In genomic region chr13:27978301-27978968, GRCh38 we compare ENCODE assay signal across 20 cellular contexts. TPM values are rescaled to one million over a fixed set of nuclear protein-coding genes. Genes with fewer than 3 reads are reported as not detected.
DNase-seq lines count a peak whose midpoint lies in the region; ATAC-seq, FAIRE-seq and TF ChIP-seq lines count a peak whose summit lies in the region.
"Had no signal": no experiment of that assay in that cellular context is flagged by ENCODE, and none has a peak within 500 bp of the region (broad histone marks: within the 10 kb centered on the region; RNA-seq: fewer than 3 reads in every experiment).

No MANE protein-coding gene starts in this region.

- H3K9me3 Mint-ChIP-seq in activated naive CD8-positive, alpha-beta T cell treated with anti-CD3 and anti-CD28 coated beads, Interleukin-2, amount 10 ng/mL, durations not matched to agents 7 days and 5 days, result no peaks in the 10 kb centered on the region
- H3K9me3 Mint-ChIP-seq: natural killer cell treated with Interleukin-12 subunit alpha and Interleukin-12 subunit beta and Interleukin-15 and Interleukin-18, amount 100 ng/mL, for 72 hours had no signal

- no peak for ATAC-seq in activated naive CD8-positive, alpha-beta T cell treated with anti-CD3 and anti-CD28 coated beads, Interleukin-2, amount 10 ng/mL, durations not matched to agents 7 days and 5 days (ENCODE audit: low read depth)
- ATAC-seq in HepG2 (no peak), HG03442 (IDR thresholded peaks at IDR 0.05; ENCODE audit: unreplicated experiment) (no peak)
- ATAC-seq: left cardiac atrium; natural killer cell treated with Interleukin-12 subunit alpha and Interleukin-12 subunit beta and Interleukin-15 and Interleukin-18, amount 100 ng/mL, for 72 hours had no signal

- DNase-seq in activated effector memory CD4-positive, alpha-beta T cell treated with anti-CD3 and anti-CD28 coated beads, Interleukin-2, amount 50 U/mL, for 16 hours, result peak; percentile 31
- no peak for DNase-seq in activated effector memory CD4-positive, alpha-beta T cell treated with Interleukin-2 at 50 U/mL for 16 hours
- DNase-seq in activated naive CD8-positive, alpha-beta T cell treated with anti-CD3 and anti-CD28 coated beads, Interleukin-2, amount 10 ng/mL, durations not matched to agents 7 days and 5 days, result no peak
- peak in 1 of 2 donors; percentile 67 for DNase-seq in suprapubic skin (ENCODE audit: low spot score in 2 of 2)
- no peak for DNase-seq in NCI-H1105 (lab: John Stamatoyannopoulos, UW)
- DNase-seq in HepG2 (ENCODE audit: low spot score), result no peak
- DNase-seq: activated CD4-positive, alpha-beta T cell treated with anti-CD3 and anti-CD28 coated beads for 4 hours; left cardiac atrium; NCI-H187; NCI-H748 treated with DMSO at 0.1 percent for 48 hours; thyroid gland had no signal

- no peak for TF ChIP-seq EP300 in suprapubic skin (IDR thresholded peaks at IDR 0.05)
- TF ChIP-seq EP300 in HepG2 (IDR thresholded peaks at IDR 0.05; ENCODE audit: low read depth in 2 of 2, low read length in 2 of 2), result no peak
- no peak for TF ChIP-seq EP300 in HepG2 (CRISPR knock-in tag; IDR thresholded peaks at IDR 0.05; ENCODE audit: borderline replicate concordance)

- intact Hi-C loops in HepG2 (cut with micrococcal nuclease; ENCODE audit: unreplicated experiment), result no loop called here

- no peaks in the 10 kb centered on the region for H3K9me3 ChIP-seq in mucosa of rectum (ENCODE audit: control insufficient read depth in 2 of 2, low read length in 2 of 2)
- H3K9me3 ChIP-seq in suprapubic skin, result no peaks in the 10 kb centered on the region
- H3K9me3 ChIP-seq in HepG2 (ENCODE audit: low read length), result no peaks in the 10 kb centered on the region
- H3K9me3 ChIP-seq: thyroid gland had no signal

- in situ Hi-C loops in HepG2 (cut with HindIII; ENCODE audit: extremely low pct_ligation_motif_present, low pct_unique_long_range_greater_than_20kb), result loop anchor here (10.0 to 25.0 kb wide), 2 partner anchors 491 to 614 kb away; no protein-coding TSS in a partner anchor

- H4K20me1 ChIP-seq in HepG2 (ENCODE audit: insufficient read depth, low read length), result no peaks in the 10 kb centered on the region

- H3K79me2 ChIP-seq in HepG2 (ENCODE audit: insufficient read depth, low read length), result no peaks in the 10 kb centered on the region

- CTCF ChIA-PET in HepG2 (lab: Yijun Ruan, JAX; ENCODE audit: low intra/inter-chr PET ratio, low total read pairs), result no interaction called here

- H3K27me3 Mint-ChIP-seq in activated naive CD8-positive, alpha-beta T cell treated with anti-CD3 and anti-CD28 coated beads, Interleukin-2, amount 10 ng/mL, durations not matched to agents 7 days and 5 days, result peaks cover 88% of the 10 kb centered on the region

- TF ChIP-seq RAD21 in HepG2 (CRISPR knock-in tag; IDR thresholded peaks at IDR 0.05), result no peak

- TF ChIP-seq CTCF in suprapubic skin (IDR thresholded peaks at IDR 0.05) (no peak), HepG2 (CRISPR knock-in tag; IDR thresholded peaks at IDR 0.05) (no peak)

- peak overlapping the region; percentile 78 to 88 for H3K4me3 ChIP-seq in mucosa of rectum (ENCODE audit: low read length in 2 of 2)
- H3K4me3 ChIP-seq in suprapubic skin, result peak overlapping the region; percentile 20
- no peak overlapping the region for H3K4me3 ChIP-seq in HepG2 (replicated peaks in 1 of 3; ENCODE audit: insufficient read depth in 1 of 3, low read depth in 2 of 3, low read length in 3 of 3)
- H3K4me3 ChIP-seq: cardiac muscle cell, thyroid gland had no signal

- H3K4me1 ChIP-seq in mucosa of rectum (ENCODE audit: control insufficient read depth in 2 of 2, insufficient read depth in 2 of 2, low read length in 2 of 2) (peaks cover 4 to 35% of the 10 kb centered on the region in 2 donors), suprapubic skin (peaks cover 36% of the 10 kb centered on the region), HepG2 (ENCODE audit: insufficient read depth, low read length) (peaks cover 13% of the 10 kb centered on the region)

- H2AFZ ChIP-seq in HepG2 (ENCODE audit: low read length), result no peak overlapping the region

- peak overlapping the region; percentile 46 for H3K27ac Mint-ChIP-seq in activated naive CD8-positive, alpha-beta T cell treated with anti-CD3 and anti-CD28 coated beads, Interleukin-2, amount 10 ng/mL, durations not matched to agents 7 days and 5 days
- H3K27ac Mint-ChIP-seq: natural killer cell treated with Interleukin-12 subunit alpha and Interleukin-12 subunit beta and Interleukin-15 and Interleukin-18, amount 100 ng/mL, for 72 hours had no signal

- H3K36me3 Mint-ChIP-seq in activated naive CD8-positive, alpha-beta T cell treated with anti-CD3 and anti-CD28 coated beads, Interleukin-2, amount 10 ng/mL, durations not matched to agents 7 days and 5 days, result no peaks in the 10 kb centered on the region
- H3K36me3 Mint-ChIP-seq: natural killer cell treated with Interleukin-12 subunit alpha and Interleukin-12 subunit beta and Interleukin-15 and Interleukin-18, amount 100 ng/mL, for 72 hours had no signal

- FAIRE-seq in HepG2 (lab: Jason Lieb, UNC), result no peak

- H3K4me3 Mint-ChIP-seq in activated naive CD8-positive, alpha-beta T cell treated with anti-CD3 and anti-CD28 coated beads, Interleukin-2, amount 10 ng/mL, durations not matched to agents 7 days and 5 days, result no peak overlapping the region
- H3K4me3 Mint-ChIP-seq: natural killer cell treated with Interleukin-12 subunit alpha and Interleukin-12 subunit beta and Interleukin-15 and Interleukin-18, amount 100 ng/mL, for 72 hours had no signal

- BruUV-seq in HepG2 (replicated peaks; lab: Mats Ljungman, UMichigan), result no TSS peak

- no peak overlapping the region for H3K4me2 ChIP-seq in HepG2 (ENCODE audit: low read depth, low read length)

- peaks cover 16% of the 10 kb centered on the region for H3K4me1 Mint-ChIP-seq in activated naive CD8-positive, alpha-beta T cell treated with anti-CD3 and anti-CD28 coated beads, Interleukin-2, amount 10 ng/mL, durations not matched to agents 7 days and 5 days

- POLR2A ChIA-PET in activated naive CD8-positive, alpha-beta T cell treated with anti-CD3 and anti-CD28 coated beads, Interleukin-2, amount 10 ng/mL, durations not matched to agents 7 days and 5 days (lab: Charles Lee), result no interaction called here
- POLR2A ChIA-PET in HepG2 (lab: Yijun Ruan, JAX), result no interaction called here

- H3K36me3 ChIP-seq in mucosa of rectum (ENCODE audit: control insufficient read depth in 2 of 2, insufficient read depth in 2 of 2, low read length in 2 of 2) (no peaks in the 10 kb centered on the region), suprapubic skin (no peaks in the 10 kb centered on the region), HepG2 (replicated peaks in 1 of 2; ENCODE audit: control insufficient read depth in 1 of 2, insufficient read depth in 2 of 2, low read length in 2 of 2) (no peaks in the 10 kb centered on the region)
- H3K36me3 ChIP-seq: cardiac muscle cell, thyroid gland had no signal

- TF ChIP-seq POLR2A in suprapubic skin (IDR thresholded peaks at IDR 0.05) (no peak), HepG2 (IDR thresholded peaks at IDR 0.05; ENCODE audit: insufficient read depth in 1 of 2, low read depth in 2 of 2, low read length in 2 of 2) (no peak)

- H3K27me3 ChIP-seq in mucosa of rectum (ENCODE audit: control insufficient read depth in 2 of 2, insufficient read depth in 2 of 2, low read length in 2 of 2) (peaks cover 22 to 23% of the 10 kb centered on the region in 2 donors), suprapubic skin (peaks cover 100% of the 10 kb centered on the region), HepG2 (ENCODE audit: control insufficient read depth in 1 of 2, insufficient read depth in 2 of 2, low read length in 2 of 2) (peaks cover 10 to 65% of the 10 kb centered on the region in 2 experiments)

- 0% methylated on average over 8 of the region's 65 CpGs for WGBS in suprapubic skin
- WGBS in HepG2 (ENCODE audit: low lambda C conversion rate), result 39% methylated on average over 24 of the region's 65 CpGs

- H3K27ac ChIP-seq in mucosa of rectum (ENCODE audit: low read depth in 2 of 2, low read length in 2 of 2) (peak overlapping the region; percentile 91 to 95), suprapubic skin (no peak overlapping the region), HepG2 (ENCODE audit: extremely low read length, insufficient read depth, low read length) (no peak overlapping the region)
- H3K27ac ChIP-seq: cardiac muscle cell, epithelial cell of prostate, thyroid gland had no signal

- H3K9ac ChIP-seq in mucosa of rectum (ENCODE audit: low read depth in 1 of 2, low read length in 2 of 2) (peak overlapping the region; percentile 93 to 94), HepG2 (ENCODE audit: insufficient read depth, low read depth, low read length) (no peak overlapping the region)

RNA-seq across cellular contexts. Expression of gene CDX2, which starts 9.3 kb away (rescaled TPM):
- total RNA-seq in activated naive CD8-positive, alpha-beta T cell treated with anti-CD3 and anti-CD28 coated beads, Interleukin-2, amount 10 ng/mL, durations not matched to agents 7 days and 5 days, result not detected
- total RNA-seq in suprapubic skin (not detected), HepG2 (2016; rRNA removed; fragmentation: Illumina TruSeq; extraction: Trizol) (0.04 TPM in 1 of 2 replicates, not detected in the other)
- total RNA-seq in HepG2 (2016; cell fraction: cytosol; rRNA removed; fragmentation: Illumina TruSeq; extraction: Trizol; ENCODE audit: low read depth), result 0.09 TPM in 1 of 2 replicates, not detected in the other
- 0.04 TPM in 1 of 2 replicates, not detected in the other for total RNA-seq in HepG2 (2016; cell fraction: insoluble cytoplasmic fraction; rRNA removed; fragmentation: Illumina TruSeq; extraction: Trizol)
- total RNA-seq in HepG2 (2016; cell fraction: membrane; rRNA removed; fragmentation: Illumina TruSeq; extraction: Trizol), result 0.14 and 0.25 TPM in 2 replicates
- total RNA-seq in HepG2 (2016; cell fraction: nucleus; rRNA removed; fragmentation: Illumina TruSeq; extraction: Trizol), result not detected in 2 replicates
- not detected in 2 replicates for polyA plus RNA-seq in HepG2 (2011; rRNA removed)
- polyA plus RNA-seq in HepG2 (2011; cell fraction: cytosol; rRNA removed), result not detected in 2 replicates
- polyA plus RNA-seq in HepG2 (2011; cell fraction: nucleus; rRNA removed), result 0.27 TPM in 1 of 2 replicates, not detected in the other
- not detected in 2 replicates for polyA plus RNA-seq in HepG2 (2012)
- polyA plus RNA-seq in HepG2 (2016; cell fraction: cytosol; fragmentation: Illumina TruSeq; extraction: Trizol; ENCODE audit: low read depth), result 0.02 and 0.08 TPM in 2 replicates
- polyA plus RNA-seq in HepG2 (2016; cell fraction: insoluble cytoplasmic fraction; fragmentation: Illumina TruSeq; extraction: Trizol; ENCODE audit: low read depth), result not detected in 2 replicates
- 0.22 TPM in 1 of 2 replicates, not detected in the other for polyA plus RNA-seq in HepG2 (2016; cell fraction: membrane; fragmentation: Illumina TruSeq; extraction: Trizol; ENCODE audit: low read depth)
- polyA plus RNA-seq in HepG2 (2016; cell fraction: nucleus; fragmentation: Illumina TruSeq; extraction: Trizol; ENCODE audit: insufficient read depth, low read depth), result not detected in 2 replicates
- polyA minus RNA-seq in HepG2 (2011; rRNA and poly(A)+ RNA removed; ENCODE audit: low replicate concordance), result not detected in 2 replicates
- polyA minus RNA-seq in HepG2 (2011; cell fraction: cytosol; rRNA and poly(A)+ RNA removed), result not detected in 2 replicates
- polyA minus RNA-seq in HepG2 (2011; cell fraction: nucleus; rRNA and poly(A)+ RNA removed), result 0.13 TPM in 1 of 2 replicates, not detected in the other
- total RNA-seq: cardiac muscle cell; glomerular endothelial cell; left cardiac atrium; LHCN-M2; natural killer cell treated with Interleukin-12 subunit alpha and Interleukin-12 subunit beta and Interleukin-15 and Interleukin-18, amount 100 ng/mL, for 72 hours; T-helper 2 cell treated with Interferon-gamma antibody and Interleukin-4, amounts not matched to agents 100 ng/mL and 5 ng/mL, for 36 hours; thyroid gland had no signal
- polyA plus RNA-seq: AG04450, cardiac muscle cell had no signal

RNA-seq across cellular contexts. Expression of gene URAD, which starts 10.1 kb away (rescaled TPM):
- total RNA-seq in activated naive CD8-positive, alpha-beta T cell treated with anti-CD3 and anti-CD28 coated beads, Interleukin-2, amount 10 ng/mL, durations not matched to agents 7 days and 5 days, result not detected
- total RNA-seq in suprapubic skin, result not detected
- not detected in 2 replicates for total RNA-seq in HepG2 (2016; rRNA removed; fragmentation: Illumina TruSeq; extraction: Trizol)
- total RNA-seq in HepG2 (2016; cell fraction: cytosol; rRNA removed; fragmentation: Illumina TruSeq; extraction: Trizol; ENCODE audit: low read depth), result not detected in 2 replicates
- total RNA-seq in HepG2 (2016; cell fraction: insoluble cytoplasmic fraction; rRNA removed; fragmentation: Illumina TruSeq; extraction: Trizol), result not detected in 2 replicates
- not detected in 2 replicates for total RNA-seq in HepG2 (2016; cell fraction: membrane; rRNA removed; fragmentation: Illumina TruSeq; extraction: Trizol)
- total RNA-seq in HepG2 (2016; cell fraction: nucleus; rRNA removed; fragmentation: Illumina TruSeq; extraction: Trizol), result not detected in 2 replicates
- not detected in 2 replicates for polyA plus RNA-seq in HepG2 (2011; rRNA removed)
- not detected in 2 replicates for polyA plus RNA-seq in HepG2 (2011; cell fraction: cytosol; rRNA removed)
- not detected in 2 replicates for polyA plus RNA-seq in HepG2 (2011; cell fraction: nucleus; rRNA removed)
- polyA plus RNA-seq in HepG2 (2012), result not detected in 2 replicates
- polyA plus RNA-seq in HepG2 (2016; cell fraction: cytosol; fragmentation: Illumina TruSeq; extraction: Trizol; ENCODE audit: low read depth), result not detected in 2 replicates
- polyA plus RNA-seq in HepG2 (2016; cell fraction: insoluble cytoplasmic fraction; fragmentation: Illumina TruSeq; extraction: Trizol; ENCODE audit: low read depth), result not detected in 2 replicates
- polyA plus RNA-seq in HepG2 (2016; cell fraction: membrane; fragmentation: Illumina TruSeq; extraction: Trizol; ENCODE audit: low read depth), result not detected in 2 replicates
- polyA plus RNA-seq in HepG2 (2016; cell fraction: nucleus; fragmentation: Illumina TruSeq; extraction: Trizol; ENCODE audit: insufficient read depth, low read depth), result not detected in 2 replicates
- polyA minus RNA-seq in HepG2 (2011; rRNA and poly(A)+ RNA removed; ENCODE audit: low replicate concordance), result not detected in 2 replicates
- not detected in 2 replicates for polyA minus RNA-seq in HepG2 (2011; cell fraction: cytosol; rRNA and poly(A)+ RNA removed)
- not detected in 2 replicates for polyA minus RNA-seq in HepG2 (2011; cell fraction: nucleus; rRNA and poly(A)+ RNA removed)
- total RNA-seq: cardiac muscle cell; glomerular endothelial cell; left cardiac atrium; LHCN-M2; natural killer cell treated with Interleukin-12 subunit alpha and Interleukin-12 subunit beta and Interleukin-15 and Interleukin-18, amount 100 ng/mL, for 72 hours; T-helper 2 cell treated with Interferon-gamma antibody and Interleukin-4, amounts not matched to agents 100 ng/mL and 5 ng/mL, for 36 hours; thyroid gland had no signal
- polyA plus RNA-seq: AG04450, cardiac muscle cell had no signal

RNA-seq across cellular contexts. Expression of gene PDX1, which starts 58.6 kb away (rescaled TPM):
- not detected for total RNA-seq in activated naive CD8-positive, alpha-beta T cell treated with anti-CD3 and anti-CD28 coated beads, Interleukin-2, amount 10 ng/mL, durations not matched to agents 7 days and 5 days
- not detected for total RNA-seq in suprapubic skin
- 0.07 TPM in 1 of 2 replicates, not detected in the other for total RNA-seq in HepG2 (2016; rRNA removed; fragmentation: Illumina TruSeq; extraction: Trizol)
- not detected in 2 replicates for total RNA-seq in HepG2 (2016; cell fraction: cytosol; rRNA removed; fragmentation: Illumina TruSeq; extraction: Trizol; ENCODE audit: low read depth)
- 0.06 and 0.12 TPM in 2 replicates for total RNA-seq in HepG2 (2016; cell fraction: insoluble cytoplasmic fraction; rRNA removed; fragmentation: Illumina TruSeq; extraction: Trizol)
- total RNA-seq in HepG2 (2016; cell fraction: membrane; rRNA removed; fragmentation: Illumina TruSeq; extraction: Trizol), result 0.09 and 0.14 TPM in 2 replicates
- not detected in 2 replicates for total RNA-seq in HepG2 (2016; cell fraction: nucleus; rRNA removed; fragmentation: Illumina TruSeq; extraction: Trizol)
- polyA plus RNA-seq in HepG2 (2011; rRNA removed), result not detected in 2 replicates
- 0.03 TPM in 1 of 2 replicates, not detected in the other for polyA plus RNA-seq in HepG2 (2011; cell fraction: cytosol; rRNA removed)
- not detected in 2 replicates for polyA plus RNA-seq in HepG2 (2011; cell fraction: nucleus; rRNA removed)
- 0.12 and 0.30 TPM in 2 replicates for polyA plus RNA-seq in HepG2 (2012)
- 0.26 and 0.31 TPM in 2 replicates for polyA plus RNA-seq in HepG2 (2016; cell fraction: cytosol; fragmentation: Illumina TruSeq; extraction: Trizol; ENCODE audit: low read depth)
- 0.61 TPM in 2 replicates for polyA plus RNA-seq in HepG2 (2016; cell fraction: insoluble cytoplasmic fraction; fragmentation: Illumina TruSeq; extraction: Trizol; ENCODE audit: low read depth)
- polyA plus RNA-seq in HepG2 (2016; cell fraction: membrane; fragmentation: Illumina TruSeq; extraction: Trizol; ENCODE audit: low read depth), result 0.36 and 0.37 TPM in 2 replicates
- 0.48 and 0.71 TPM in 2 replicates for polyA plus RNA-seq in HepG2 (2016; cell fraction: nucleus; fragmentation: Illumina TruSeq; extraction: Trizol; ENCODE audit: insufficient read depth, low read depth)
- polyA minus RNA-seq in HepG2 (2011; rRNA and poly(A)+ RNA removed; ENCODE audit: low replicate concordance), result not detected in 2 replicates
- polyA minus RNA-seq in HepG2 (2011; cell fraction: cytosol; rRNA and poly(A)+ RNA removed), result not detected in 2 replicates
- polyA minus RNA-seq in HepG2 (2011; cell fraction: nucleus; rRNA and poly(A)+ RNA removed), result 0.12 TPM in 1 of 2 replicates, not detected in the other
- total RNA-seq: cardiac muscle cell; glomerular endothelial cell; left cardiac atrium; LHCN-M2; natural killer cell treated with Interleukin-12 subunit alpha and Interleukin-12 subunit beta and Interleukin-15 and Interleukin-18, amount 100 ng/mL, for 72 hours; T-helper 2 cell treated with Interferon-gamma antibody and Interleukin-4, amounts not matched to agents 100 ng/mL and 5 ng/mL, for 36 hours; thyroid gland had no signal
- polyA plus RNA-seq: AG04450, cardiac muscle cell had no signal

Comparison
In these comparisons a context has a peak if more than half of its experiments do, and no peak if none do; other contexts are left out.
1. H3K27ac ChIP-seq: peak in mucosa of rectum (2 of 2); none in suprapubic skin (single experiment) and HepG2 (single experiment).
2. H3K4me3 ChIP-seq: peak in mucosa of rectum (2 of 2) and suprapubic skin (single experiment); none in HepG2 (0 of 3).